In the genomic region with DNA sequence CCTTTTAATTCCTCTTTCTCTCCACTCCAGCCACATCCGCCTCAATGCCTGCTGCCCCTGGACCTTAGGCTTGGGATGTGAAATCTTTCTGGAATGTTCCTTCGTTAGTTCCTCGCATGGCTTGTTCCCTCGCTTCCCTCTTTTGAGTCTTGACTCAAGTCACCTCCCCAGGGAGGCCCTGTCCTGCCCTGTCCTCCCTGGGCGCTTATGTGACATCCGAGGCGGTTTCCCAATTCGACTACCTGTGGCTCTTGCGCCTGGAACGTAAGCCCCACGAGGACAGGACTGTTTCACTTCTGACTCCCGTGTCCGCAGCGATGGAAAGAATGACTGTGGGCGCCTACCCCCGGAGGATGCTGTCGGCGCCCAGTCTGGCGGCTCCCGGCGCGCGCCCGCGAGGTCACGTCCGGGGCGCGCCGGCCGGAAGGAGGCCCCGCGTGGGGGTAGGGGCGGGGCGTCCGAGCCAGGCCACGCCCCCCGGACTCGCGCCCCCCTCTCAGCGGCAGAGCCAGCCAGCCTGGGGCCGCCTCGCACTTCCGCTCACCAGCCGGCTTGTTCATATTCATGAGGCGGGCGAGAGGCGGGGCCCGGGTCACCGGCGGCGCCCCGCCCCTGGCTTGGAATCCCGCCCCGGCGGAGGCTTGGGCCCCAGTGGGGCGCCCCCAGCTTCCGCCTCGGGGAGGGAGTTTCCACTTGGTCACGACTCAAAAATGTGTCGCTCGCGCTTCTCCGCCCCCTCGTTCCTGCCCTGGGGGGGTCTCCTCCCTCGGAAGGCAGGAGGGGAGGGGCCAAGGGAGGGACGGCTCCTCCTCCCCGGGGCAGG, we compare ENCODE assay signal across 1 cellular context.
A peak's percentile ranks its signal among the peaks of the same experiment; 100 is the strongest.
TF ChIP-seq lines count a peak whose summit lies in the region.

No MANE protein-coding gene starts in this region.

TF ChIP-seq in H1, 55 proteins besides CTCF, POLR2A, EP300 and RAD21:
- no peak for TF ChIP-seq TAF1 (IDR thresholded peaks at IDR 0.05; ENCODE audit: low read depth, low read length)
- 0 out of 2 replicates have a peak, but pooled peaks have one; percentile 3 for TF ChIP-seq FOSL1 (IDR thresholded peaks at IDR 0.05; ENCODE audit: insufficient read depth, low read depth, low read length)
- TF ChIP-seq ASH2L (IDR thresholded peaks at IDR 0.05; ENCODE audit: low read length), result peak; percentile 17
- peak; percentile 41 to 54; a peak in 1 of 4 replicates for TF ChIP-seq HDAC2 (IDR thresholded peaks at IDR 0.05; ENCODE audit: borderline replicate concordance in 1 of 2, low read depth in 2 of 2, low read length in 2 of 2)
- peak; percentile 39; the same call in 1 of the 2 replicates for TF ChIP-seq CREB1 (IDR thresholded peaks at IDR 0.05)
- peak; percentile 95 for TF ChIP-seq EGR1 (IDR thresholded peaks at IDR 0.05; ENCODE audit: borderline replicate concordance, low read depth, low read length)
- TF ChIP-seq RFX5 (IDR thresholded peaks at IDR 0.05; ENCODE audit: borderline replicate concordance, low read depth, low read length), result no peak
- 0 out of 2 replicates have a peak, but pooled peaks have one; percentile 75 for TF ChIP-seq SP1 (IDR thresholded peaks at IDR 0.05; ENCODE audit: low read depth, low read length)
- TF ChIP-seq JUN (IDR thresholded peaks at IDR 0.05; ENCODE audit: low read depth, low read length), result peak; percentile 87
- TF ChIP-seq BACH1 (IDR thresholded peaks at IDR 0.05; ENCODE audit: low read length), result peak; percentile 66
- TF ChIP-seq SP4 (IDR thresholded peaks at IDR 0.05; ENCODE audit: low read length), result 0 out of 2 replicates have a peak, but pooled peaks have one; percentile 58
- peak; percentile 35; the same call in 1 of the 2 replicates for TF ChIP-seq PHF8 (conservative IDR thresholded peaks at IDR 0.05; ENCODE audit: low read depth, low read length)
- no peak for TF ChIP-seq TCF12 (IDR thresholded peaks at IDR 0.05; ENCODE audit: low read depth, low read length)
- TF ChIP-seq GTF2F1 (IDR thresholded peaks at IDR 0.05; ENCODE audit: borderline replicate concordance, low read depth, low read length), result no peak
- TF ChIP-seq, protein P1, sequence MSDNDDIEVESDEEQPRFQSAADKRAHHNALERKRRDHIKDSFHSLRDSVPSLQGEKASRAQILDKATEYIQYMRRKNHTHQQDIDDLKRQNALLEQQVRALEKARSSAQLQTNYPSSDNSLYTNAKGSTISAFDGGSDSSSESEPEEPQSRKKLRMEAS (IDR thresholded peaks at IDR 0.05), result peak; percentile 12
- TF ChIP-seq, protein P2, sequence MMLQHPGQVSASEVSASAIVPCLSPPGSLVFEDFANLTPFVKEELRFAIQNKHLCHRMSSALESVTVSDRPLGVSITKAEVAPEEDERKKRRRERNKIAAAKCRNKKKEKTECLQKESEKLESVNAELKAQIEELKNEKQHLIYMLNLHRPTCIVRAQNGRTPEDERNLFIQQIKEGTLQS (IDR thresholded peaks at IDR 0.05; ENCODE audit: insufficient read depth, low read depth, low read length), result no peak
- TF ChIP-seq SIN3A (conservative IDR thresholded peaks at IDR 0.05 in 1 of 2, IDR thresholded peaks at IDR 0.05 in 1 of 2; ENCODE audit: low read depth in 1 of 2, low read length in 2 of 2), result 0 out of 4 replicates have a peak, but pooled peaks of 1 of the 2 experiments have one; percentile 28
- TF ChIP-seq NRF1 (IDR thresholded peaks at IDR 0.05; ENCODE audit: low read depth, low read length), result no peak
- 0 out of 2 replicates have a peak, but pooled peaks have one; percentile 72 for TF ChIP-seq JUND (IDR thresholded peaks at IDR 0.05; ENCODE audit: low read length)
- TF ChIP-seq TEAD4 (IDR thresholded peaks at IDR 0.05; ENCODE audit: low read depth, low read length), result peak; percentile 59
TF ChIP-seq in H1: peak in this region for 14.
